ENCODE assay signal across 8 cellular contexts in genomic region chr6:73461537-73462350, GRCh38. TPM values are rescaled to one million over a fixed set of nuclear protein-coding genes. Genes with fewer than 3 reads are reported as not detected.
DNase-seq lines count a peak whose midpoint lies in the region; ATAC-seq, FAIRE-seq and TF ChIP-seq lines count a peak whose summit lies in the region.

A gene with protein sequence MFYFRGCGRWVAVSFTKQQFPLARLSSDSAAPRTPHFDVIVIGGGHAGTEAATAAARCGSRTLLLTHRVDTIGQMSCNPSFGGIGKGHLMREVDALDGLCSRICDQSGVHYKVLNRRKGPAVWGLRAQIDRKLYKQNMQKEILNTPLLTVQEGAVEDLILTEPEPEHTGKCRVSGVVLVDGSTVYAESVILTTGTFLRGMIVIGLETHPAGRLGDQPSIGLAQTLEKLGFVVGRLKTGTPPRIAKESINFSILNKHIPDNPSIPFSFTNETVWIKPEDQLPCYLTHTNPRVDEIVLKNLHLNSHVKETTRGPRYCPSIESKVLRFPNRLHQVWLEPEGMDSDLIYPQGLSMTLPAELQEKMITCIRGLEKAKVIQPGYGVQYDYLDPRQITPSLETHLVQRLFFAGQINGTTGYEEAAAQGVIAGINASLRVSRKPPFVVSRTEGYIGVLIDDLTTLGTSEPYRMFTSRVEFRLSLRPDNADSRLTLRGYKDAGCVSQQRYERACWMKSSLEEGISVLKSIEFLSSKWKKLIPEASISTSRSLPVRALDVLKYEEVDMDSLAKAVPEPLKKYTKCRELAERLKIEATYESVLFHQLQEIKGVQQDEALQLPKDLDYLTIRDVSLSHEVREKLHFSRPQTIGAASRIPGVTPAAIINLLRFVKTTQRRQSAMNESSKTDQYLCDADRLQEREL (plus strand): TSS chr6:73461737. CDS start chr6:73461855, 118 bp downstream.

- peak within 1 kb of the TSS; percentile 35; the same call in 1 of the 2 replicates for H2AFZ ChIP-seq in OCI-LY1 (ENCODE audit: low read length)

- peak; percentile 87 for FAIRE-seq in endometrium (lab: Jason Lieb, UNC)

- H3K4me2 ChIP-seq in OCI-LY1 (ENCODE audit: low read length) = peak within 1 kb of the TSS; percentile 93

- no peak for TF ChIP-seq CTCF in OCI-LY1 (IDR thresholded peaks at IDR 0.05; ENCODE audit: low read length)

- H3K36me3 ChIP-seq in HUES48 (ENCODE audit: control insufficient read depth, insufficient read depth, low read length) (peaks cover 14% of the 10 kb centered on the region), OCI-LY1 (ENCODE audit: insufficient read depth, low read length) (peaks cover 26% of the 10 kb centered on the region)

- H3K9ac ChIP-seq in HUES48 (ENCODE audit: low read depth, low read length) (peak within 1 kb of the TSS; percentile 91), OCI-LY1 (ENCODE audit: low read length) (peak within 1 kb of the TSS; percentile 88)

- no peaks in the 10 kb centered on the region for H3K9me3 ChIP-seq in HUES48 (ENCODE audit: control insufficient read depth, insufficient read depth, low read length)
- H3K9me3 ChIP-seq in OCI-LY1 (ENCODE audit: low read length) = no peaks in the 10 kb centered on the region

- DNase-seq in Caki2 (ENCODE audit: low read depth) (peak; percentile 86), midbrain (lab: John Stamatoyannopoulos, UW) (peak; percentile 88)
- peak; percentile 79 for DNase-seq in activated CD8-positive, alpha-beta memory T cell treated with anti-CD3 and anti-CD28 coated beads, Interleukin-2, amount 50 U/mL, for 4 hours
- peak; percentile 64 to 70 for DNase-seq in stimulated activated CD8-positive, alpha-beta memory T cell treated with anti-CD3 and anti-CD28 coated beads, Interleukin-2, amount 100 ng/mL, for 1 hour (ENCODE audit: low read depth in 2 of 2)

- ATAC-seq in GM21390 (IDR thresholded peaks at IDR 0.05; ENCODE audit: unreplicated experiment) = peak; percentile 94

- H3K27me3 ChIP-seq in HUES48 (ENCODE audit: control insufficient read depth, insufficient read depth, low read length) (no peaks in the 10 kb centered on the region), OCI-LY1 (ENCODE audit: insufficient read depth, low read length) (no peaks in the 10 kb centered on the region)

- in situ Hi-C loops in Caki2 (cut with HindIII; ENCODE audit: low pct_unique_long_range_greater_than_20kb, low sequenced_read_pairs) = no loop called here

- no peaks in the 10 kb centered on the region for H3K4me1 ChIP-seq in HUES48 (ENCODE audit: control insufficient read depth, insufficient read depth, low read length)
- peaks cover 25% of the 10 kb centered on the region for H3K4me1 ChIP-seq in OCI-LY1 (ENCODE audit: insufficient read depth, low read length, severe bottlenecking)

- no peaks in the 10 kb centered on the region for H4K20me1 ChIP-seq in OCI-LY1 (ENCODE audit: insufficient read depth, low read length)

- no peaks in the 10 kb centered on the region for H3F3A ChIP-seq in OCI-LY1 (ENCODE audit: insufficient read depth, low read length)

- peaks cover 30% of the 10 kb centered on the region for H3K79me2 ChIP-seq in OCI-LY1 (ENCODE audit: insufficient read depth, low read length)

- no peaks in the 10 kb centered on the region for H3K9me2 ChIP-seq in OCI-LY1 (ENCODE audit: low read depth, low read length)

- peak within 1 kb of the TSS; percentile 81 for H3K27ac ChIP-seq in HUES48 (ENCODE audit: low read depth, low read length)
- peak within 1 kb of the TSS; percentile 91 for H3K27ac ChIP-seq in OCI-LY1 (ENCODE audit: low read depth, low read length, poor library complexity, severe bottlenecking)

- H3K4me3 ChIP-seq in HUES48 (ENCODE audit: low read depth, low read length) = peak within 1 kb of the TSS; percentile 94
- H3K4me3 ChIP-seq in OCI-LY1 (ENCODE audit: low read depth, low read length, poor library complexity, severe bottlenecking) = peak within 1 kb of the TSS; percentile 78

RNA-seq across cellular contexts. Expression of the gene that starts here (rescaled TPM):
- 9.9 and 17.4 TPM in 2 replicates for total RNA-seq in Caki2 (2014; rRNA removed; shearing (Covaris generic); ENCODE audit: low replicate concordance)

Comparison
In these comparisons a context has a peak if more than half of its experiments do, and no peak if none do; other contexts are left out.
1. Peak in every context shown above with its lines: DNase-seq, ATAC-seq, H3K4me3 ChIP-seq and H3K27ac ChIP-seq.